ENCODE assay signal across 8 cellular contexts in the genomic region with DNA sequence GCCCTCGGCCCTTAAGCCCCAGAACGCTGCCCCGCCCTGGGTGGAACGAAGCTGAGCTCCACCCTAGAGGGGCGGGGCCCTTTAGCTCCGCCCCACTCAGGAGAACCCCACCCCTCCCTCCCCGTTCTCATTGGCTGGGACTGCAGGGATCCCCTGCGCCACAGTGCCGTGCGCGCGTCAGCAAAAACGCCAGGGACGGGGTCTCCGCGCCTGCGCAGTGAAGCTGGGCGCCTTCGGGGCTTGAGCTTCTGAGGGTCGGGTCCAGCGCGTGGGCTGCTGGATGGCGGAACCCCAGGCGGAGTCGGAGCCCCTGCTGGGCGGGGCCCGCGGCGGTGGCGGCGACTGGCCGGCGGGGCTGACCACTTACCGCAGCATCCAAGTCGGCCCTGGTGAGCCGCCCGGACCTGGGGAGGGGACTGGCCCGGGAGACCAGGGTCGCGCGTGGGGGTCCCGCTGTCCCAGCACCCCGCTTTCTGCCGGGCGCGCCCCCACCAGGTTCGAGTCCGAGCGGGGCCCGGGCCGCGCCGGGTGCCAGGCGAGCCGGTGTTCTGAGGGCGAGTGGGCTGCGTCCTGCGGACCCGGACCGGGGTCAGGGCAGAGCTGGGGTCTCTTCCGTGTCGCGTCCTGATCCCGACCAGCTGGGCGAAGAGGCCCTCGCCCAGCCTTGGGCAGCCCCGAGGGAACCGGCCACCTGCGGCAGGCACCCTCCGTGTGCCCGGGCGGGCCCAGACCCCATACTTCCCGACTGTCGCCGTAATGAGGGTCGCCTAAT. TPM values are rescaled to one million over a fixed set of nuclear protein-coding genes. Genes with fewer than 3 reads are reported as not detected.
DNase-seq lines count a peak whose midpoint lies in the region; ATAC-seq, FAIRE-seq and TF ChIP-seq lines count a peak whose summit lies in the region.

A gene (plus strand): TSS at position 215 of the 772 bp plus-strand sequence. CDS start 66 bp downstream, at position 281.

- intact Hi-C loops in dendritic cell treated with granulocyte-macrophage colony-stimulating factor and Interleukin-4, amounts not matched to agents 40 ng/mL and 50 ng/mL, for 4 days (cut with micrococcal nuclease) = loop anchor here (5.0 kb wide), 3 partner anchors 33 to 122 kb away; no protein-coding TSS in a partner anchor
- intact Hi-C loops in HepG2 (cut with micrococcal nuclease; ENCODE audit: unreplicated experiment) = no loop called here

- POLR2A ChIA-PET in HepG2 (lab: Yijun Ruan, JAX) = interaction anchor here (0.8 to 1.0 kb wide), 2 partner anchors 21 to 48 kb away, joined by 3 to 5 read pairs; no protein-coding TSS in a partner anchor

- H2AFZ ChIP-seq in HepG2 (ENCODE audit: low read length) = peak within 1 kb of the TSS; percentile 64

- H3K4me1 ChIP-seq in HepG2 (ENCODE audit: insufficient read depth, low read length) = peaks cover 51% of the 10 kb centered on the region

- peak; percentile 88 for DNase-seq in NCI-H748 treated with DMSO at 0.1 percent for 48 hours (lab: John Stamatoyannopoulos, UW)
- peak; percentile 75 to 84 for DNase-seq in activated CD4-positive, alpha-beta T cell treated with anti-CD3 and anti-CD28 coated beads, Interleukin-2, amount 50 U/mL, for 24 hours (ENCODE audit: low read depth in 1 of 2, low spot score in 1 of 2)
- peak; percentile 91 for DNase-seq in HepG2 (ENCODE audit: low spot score)
- peak; percentile 82 to 83 for DNase-seq in stimulated activated CD4-positive, alpha-beta T cell treated with anti-CD3 and anti-CD28 coated beads, Interleukin-2, amount 100 ng/mL, for 48 hours

- in situ Hi-C loops in HepG2 (cut with HindIII; ENCODE audit: extremely low pct_ligation_motif_present, low pct_unique_long_range_greater_than_20kb) = no loop called here

- peak within 1 kb of the TSS; percentile 88 for H3K4me2 ChIP-seq in HepG2 (ENCODE audit: low read depth, low read length)

- peaks cover 0 to 2% of the 10 kb centered on the region in 2 experiments; a peak in 2 of 5 replicates for H3K36me3 ChIP-seq in HepG2 (replicated peaks in 1 of 2; ENCODE audit: control insufficient read depth in 1 of 2, insufficient read depth in 2 of 2, low read length in 2 of 2)

- peak within 1 kb of the TSS; percentile 76 for H3K4me3 Mint-ChIP-seq in dendritic cell treated with granulocyte-macrophage colony-stimulating factor and Interleukin-4, amounts not matched to agents 40 ng/mL and 50 ng/mL, for 4 days

- H3K9ac ChIP-seq in HepG2 (ENCODE audit: insufficient read depth, low read depth, low read length) = peak within 1 kb of the TSS; percentile 89

- no peak for TF ChIP-seq EP300 in HepG2 (IDR thresholded peaks at IDR 0.05; ENCODE audit: low read depth in 2 of 2, low read length in 2 of 2)
- no peak for TF ChIP-seq EP300 in HepG2 (CRISPR knock-in tag; IDR thresholded peaks at IDR 0.05; ENCODE audit: borderline replicate concordance)

- 0 out of 2 replicates have a peak, but pooled peaks cover 3% of the 10 kb centered on the region for H4K20me1 ChIP-seq in HepG2 (ENCODE audit: insufficient read depth, low read length)

- no peak for TF ChIP-seq CTCF in C4-2B (conservative IDR thresholded peaks at IDR 0.05)
- TF ChIP-seq CTCF in HepG2 (CRISPR knock-in tag; IDR thresholded peaks at IDR 0.05) = no peak

- H3K27me3 Mint-ChIP-seq in dendritic cell treated with granulocyte-macrophage colony-stimulating factor and Interleukin-4, amounts not matched to agents 40 ng/mL and 50 ng/mL, for 4 days = no peaks in the 10 kb centered on the region

- H3K27me3 ChIP-seq in HepG2 (ENCODE audit: control insufficient read depth in 1 of 2, insufficient read depth in 2 of 2, low read length in 2 of 2) = no peaks in the 10 kb centered on the region

- H3K79me2 ChIP-seq in HepG2 (ENCODE audit: insufficient read depth, low read length) = peaks cover 9% of the 10 kb centered on the region

- H3K9me3 ChIP-seq in HepG2 (ENCODE audit: low read length) = no peaks in the 10 kb centered on the region

- H3K27ac Mint-ChIP-seq in dendritic cell treated with granulocyte-macrophage colony-stimulating factor and Interleukin-4, amounts not matched to agents 40 ng/mL and 50 ng/mL, for 4 days = peak within 1 kb of the TSS; percentile 90

- peak within 1 kb of the TSS; percentile 69 to 97 (median 80) for H3K4me3 ChIP-seq in HepG2 (replicated peaks in 1 of 3; ENCODE audit: insufficient read depth in 1 of 3, low read depth in 2 of 3, low read length in 3 of 3)

- peak; percentile 40 for FAIRE-seq in HepG2 (lab: Jason Lieb, UNC)

- H3K9me3 Mint-ChIP-seq in dendritic cell treated with granulocyte-macrophage colony-stimulating factor and Interleukin-4, amounts not matched to agents 40 ng/mL and 50 ng/mL, for 4 days = no peaks in the 10 kb centered on the region

- TF ChIP-seq RAD21 in HepG2 (CRISPR knock-in tag; IDR thresholded peaks at IDR 0.05) = peak; percentile 23; the same call in 1 of the 2 replicates

- peaks cover 40% of the 10 kb centered on the region for H3K36me3 Mint-ChIP-seq in dendritic cell treated with granulocyte-macrophage colony-stimulating factor and Interleukin-4, amounts not matched to agents 40 ng/mL and 50 ng/mL, for 4 days (ENCODE audit: low read depth)

- CTCF ChIA-PET in HepG2 (lab: Yijun Ruan, JAX; ENCODE audit: low intra/inter-chr PET ratio, low total read pairs) = no interaction called here

- TF ChIP-seq POLR2A in HepG2 (IDR thresholded peaks at IDR 0.05; ENCODE audit: insufficient read depth in 1 of 2, low read depth in 2 of 2, low read length in 2 of 2) = peak; percentile 65 to 91

- WGBS in HepG2 (ENCODE audit: low lambda C conversion rate) = 0% methylated on average over 4 of the region's 76 CpGs

- H3K27ac ChIP-seq in C4-2B = peak within 1 kb of the TSS; percentile 93
- H3K27ac ChIP-seq in HepG2 (ENCODE audit: extremely low read length, insufficient read depth, low read length) = peak within 1 kb of the TSS; percentile 54

- ATAC-seq in GM19372 (IDR thresholded peaks at IDR 0.05; ENCODE audit: low read depth, unreplicated experiment) (peak; percentile 82), HG03565 (IDR thresholded peaks at IDR 0.05; ENCODE audit: unreplicated experiment) (peak; percentile 69), HepG2 (peak; percentile 82)

- H3K4me1 Mint-ChIP-seq in dendritic cell treated with granulocyte-macrophage colony-stimulating factor and Interleukin-4, amounts not matched to agents 40 ng/mL and 50 ng/mL, for 4 days (ENCODE audit: low read depth) = peaks cover 71% of the 10 kb centered on the region

- no TSS peak for BruUV-seq in HepG2 (replicated peaks; lab: Mats Ljungman, UMichigan)

TF ChIP-seq in HepG2, 621 proteins besides CTCF, POLR2A, EP300 and RAD21 (continues in another document):
- TF ChIP-seq FOXA3 (CRISPR knock-in tag; IDR thresholded peaks at IDR 0.05) (peak; percentile 14; the same call in 1 of the 2 replicates), MXD4 (CRISPR knock-in tag; IDR thresholded peaks at IDR 0.05) (peak; percentile 62; the same call in 1 of the 2 replicates)
- TF ChIP-seq, protein P1, sequence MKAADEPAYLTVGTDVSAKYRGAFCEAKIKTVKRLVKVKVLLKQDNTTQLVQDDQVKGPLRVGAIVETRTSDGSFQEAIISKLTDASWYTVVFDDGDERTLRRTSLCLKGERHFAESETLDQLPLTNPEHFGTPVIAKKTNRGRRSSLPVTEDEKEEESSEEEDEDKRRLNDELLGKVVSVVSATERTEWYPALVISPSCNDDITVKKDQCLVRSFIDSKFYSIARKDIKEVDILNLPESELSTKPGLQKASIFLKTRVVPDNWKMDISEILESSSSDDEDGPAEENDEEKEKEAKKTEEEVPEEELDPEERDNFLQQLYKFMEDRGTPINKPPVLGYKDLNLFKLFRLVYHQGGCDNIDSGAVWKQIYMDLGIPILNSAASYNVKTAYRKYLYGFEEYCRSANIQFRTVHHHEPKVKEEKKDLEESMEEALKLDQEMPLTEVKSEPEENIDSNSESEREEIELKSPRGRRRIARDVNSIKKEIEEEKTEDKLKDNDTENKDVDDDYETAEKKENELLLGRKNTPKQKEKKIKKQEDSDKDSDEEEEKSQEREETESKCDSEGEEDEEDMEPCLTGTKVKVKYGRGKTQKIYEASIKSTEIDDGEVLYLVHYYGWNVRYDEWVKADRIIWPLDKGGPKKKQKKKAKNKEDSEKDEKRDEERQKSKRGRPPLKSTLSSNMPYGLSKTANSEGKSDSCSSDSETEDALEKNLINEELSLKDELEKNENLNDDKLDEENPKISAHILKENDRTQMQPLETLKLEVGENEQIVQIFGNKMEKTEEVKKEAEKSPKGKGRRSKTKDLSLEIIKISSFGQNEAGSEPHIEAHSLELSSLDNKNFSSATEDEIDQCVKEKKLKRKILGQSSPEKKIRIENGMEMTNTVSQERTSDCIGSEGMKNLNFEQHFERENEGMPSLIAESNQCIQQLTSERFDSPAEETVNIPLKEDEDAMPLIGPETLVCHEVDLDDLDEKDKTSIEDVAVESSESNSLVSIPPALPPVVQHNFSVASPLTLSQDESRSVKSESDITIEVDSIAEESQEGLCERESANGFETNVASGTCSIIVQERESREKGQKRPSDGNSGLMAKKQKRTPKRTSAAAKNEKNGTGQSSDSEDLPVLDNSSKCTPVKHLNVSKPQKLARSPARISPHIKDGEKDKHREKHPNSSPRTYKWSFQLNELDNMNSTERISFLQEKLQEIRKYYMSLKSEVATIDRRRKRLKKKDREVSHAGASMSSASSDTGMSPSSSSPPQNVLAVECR (CRISPR knock-in tag; IDR thresholded peaks at IDR 0.05; ENCODE audit: borderline replicate concordance) = peak; percentile 72

RNA-seq across cellular contexts. Expression of the gene that starts here (rescaled TPM):
- 2.0 and 5.9 TPM in 2 replicates for total RNA-seq in HepG2 (2016; rRNA removed; fragmentation: Illumina TruSeq; extraction: Trizol)
- total RNA-seq in HepG2 (2016; cell fraction: cytosol; rRNA removed; fragmentation: Illumina TruSeq; extraction: Trizol; ENCODE audit: low read depth) = 3.5 and 4.3 TPM in 2 replicates
- 1.8 and 5.7 TPM in 2 replicates for total RNA-seq in HepG2 (2016; cell fraction: insoluble cytoplasmic fraction; rRNA removed; fragmentation: Illumina TruSeq; extraction: Trizol)
- total RNA-seq in HepG2 (2016; cell fraction: membrane; rRNA removed; fragmentation: Illumina TruSeq; extraction: Trizol) = 2.4 and 2.5 TPM in 2 replicates
- total RNA-seq in HepG2 (2016; cell fraction: nucleus; rRNA removed; fragmentation: Illumina TruSeq; extraction: Trizol) = 7.8 and 11.5 TPM in 2 replicates
- 5.6 and 6.9 TPM in 2 replicates for polyA plus RNA-seq in HepG2 (2011; rRNA removed)
- 3.3 and 3.5 TPM in 2 replicates for polyA plus RNA-seq in HepG2 (2011; cell fraction: cytosol; rRNA removed)
- polyA plus RNA-seq in HepG2 (2011; cell fraction: nucleus; rRNA removed) = 37.2 and 42.8 TPM in 2 replicates
- polyA plus RNA-seq in HepG2 (2012) = 4.5 and 4.7 TPM in 2 replicates
- 0.52 and 0.74 TPM in 2 replicates for polyA plus RNA-seq in HepG2 (2016; cell fraction: cytosol; fragmentation: Illumina TruSeq; extraction: Trizol; ENCODE audit: low read depth)
- polyA plus RNA-seq in HepG2 (2016; cell fraction: insoluble cytoplasmic fraction; fragmentation: Illumina TruSeq; extraction: Trizol; ENCODE audit: low read depth) = 1.7 and 2.1 TPM in 2 replicates
- polyA plus RNA-seq in HepG2 (2016; cell fraction: membrane; fragmentation: Illumina TruSeq; extraction: Trizol; ENCODE audit: low read depth) = 1.3 TPM in 2 replicates
- polyA plus RNA-seq in HepG2 (2016; cell fraction: nucleus; fragmentation: Illumina TruSeq; extraction: Trizol; ENCODE audit: insufficient read depth, low read depth) = 17.8 and 19.4 TPM in 2 replicates
- 10.3 and 20.2 TPM in 2 replicates for polyA minus RNA-seq in HepG2 (2011; rRNA and poly(A)+ RNA removed; ENCODE audit: low replicate concordance)
- polyA minus RNA-seq in HepG2 (2011; cell fraction: cytosol; rRNA and poly(A)+ RNA removed) = 1.6 TPM in 2 replicates
- polyA minus RNA-seq in HepG2 (2011; cell fraction: nucleus; rRNA and poly(A)+ RNA removed) = 14.9 and 16.5 TPM in 2 replicates

Comparison
In these comparisons a context has a peak if more than half of its experiments do, and no peak if none do; other contexts are left out.
1. Peak in every context shown above with its lines: DNase-seq, ATAC-seq, H3K4me3 ChIP-seq and H3K27ac ChIP-seq.